Comparison of ENCODE assay signal across 1 cellular context in the genomic region with DNA sequence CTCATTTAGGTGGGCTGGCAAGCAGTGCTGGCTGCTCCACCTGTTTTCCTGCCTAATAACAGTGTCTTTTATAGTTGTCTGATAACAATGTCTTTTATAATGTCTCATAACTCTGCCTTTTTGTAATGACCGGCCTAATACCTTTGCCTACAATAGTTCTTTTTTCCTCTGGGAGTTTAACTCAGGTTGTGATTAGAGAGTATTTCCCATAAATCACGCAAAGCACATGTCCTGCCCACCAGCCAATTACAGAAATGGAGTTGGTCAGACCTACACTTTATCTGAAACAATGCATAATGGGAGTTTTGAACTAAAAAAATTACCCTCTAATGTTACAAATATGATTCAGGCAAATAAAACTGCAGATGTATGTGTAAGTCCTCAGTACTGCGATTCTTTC.
TF ChIP-seq lines count a peak whose summit lies in the region.

No MANE protein-coding gene starts in this region.

TF ChIP-seq in HEK293, 187 proteins besides CTCF, POLR2A, EP300 and RAD21 (continued from another document):
- TF ChIP-seq, protein P1, sequence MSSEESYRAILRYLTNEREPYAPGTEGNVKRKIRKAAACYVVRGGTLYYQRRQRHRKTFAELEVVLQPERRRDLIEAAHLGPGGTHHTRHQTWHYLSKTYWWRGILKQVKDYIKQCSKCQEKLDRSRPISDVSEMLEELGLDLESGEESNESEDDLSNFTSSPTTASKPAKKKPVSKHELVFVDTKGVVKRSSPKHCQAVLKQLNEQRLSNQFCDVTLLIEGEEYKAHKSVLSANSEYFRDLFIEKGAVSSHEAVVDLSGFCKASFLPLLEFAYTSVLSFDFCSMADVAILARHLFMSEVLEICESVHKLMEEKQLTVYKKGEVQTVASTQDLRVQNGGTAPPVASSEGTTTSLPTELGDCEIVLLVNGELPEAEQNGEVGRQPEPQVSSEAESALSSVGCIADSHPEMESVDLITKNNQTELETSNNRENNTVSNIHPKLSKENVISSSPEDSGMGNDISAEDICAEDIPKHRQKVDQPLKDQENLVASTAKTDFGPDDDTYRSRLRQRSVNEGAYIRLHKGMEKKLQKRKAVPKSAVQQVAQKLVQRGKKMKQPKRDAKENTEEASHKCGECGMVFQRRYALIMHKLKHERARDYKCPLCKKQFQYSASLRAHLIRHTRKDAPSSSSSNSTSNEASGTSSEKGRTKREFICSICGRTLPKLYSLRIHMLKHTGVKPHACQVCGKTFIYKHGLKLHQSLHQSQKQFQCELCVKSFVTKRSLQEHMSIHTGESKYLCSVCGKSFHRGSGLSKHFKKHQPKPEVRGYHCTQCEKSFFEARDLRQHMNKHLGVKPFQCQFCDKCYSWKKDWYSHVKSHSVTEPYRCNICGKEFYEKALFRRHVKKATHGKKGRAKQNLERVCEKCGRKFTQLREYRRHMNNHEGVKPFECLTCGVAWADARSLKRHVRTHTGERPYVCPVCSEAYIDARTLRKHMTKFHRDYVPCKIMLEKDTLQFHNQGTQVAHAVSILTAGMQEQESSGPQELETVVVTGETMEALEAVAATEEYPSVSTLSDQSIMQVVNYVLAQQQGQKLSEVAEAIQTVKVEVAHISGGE (tag by site-specific recombination; conservative IDR thresholded peaks at IDR 0.05; ENCODE audit: low read depth) = no peak
- no peak for TF ChIP-seq ZNF292 (tag by site-specific recombination; IDR thresholded peaks at IDR 0.05; ENCODE audit: borderline replicate concordance, low read depth)
- TF ChIP-seq, protein P2, sequence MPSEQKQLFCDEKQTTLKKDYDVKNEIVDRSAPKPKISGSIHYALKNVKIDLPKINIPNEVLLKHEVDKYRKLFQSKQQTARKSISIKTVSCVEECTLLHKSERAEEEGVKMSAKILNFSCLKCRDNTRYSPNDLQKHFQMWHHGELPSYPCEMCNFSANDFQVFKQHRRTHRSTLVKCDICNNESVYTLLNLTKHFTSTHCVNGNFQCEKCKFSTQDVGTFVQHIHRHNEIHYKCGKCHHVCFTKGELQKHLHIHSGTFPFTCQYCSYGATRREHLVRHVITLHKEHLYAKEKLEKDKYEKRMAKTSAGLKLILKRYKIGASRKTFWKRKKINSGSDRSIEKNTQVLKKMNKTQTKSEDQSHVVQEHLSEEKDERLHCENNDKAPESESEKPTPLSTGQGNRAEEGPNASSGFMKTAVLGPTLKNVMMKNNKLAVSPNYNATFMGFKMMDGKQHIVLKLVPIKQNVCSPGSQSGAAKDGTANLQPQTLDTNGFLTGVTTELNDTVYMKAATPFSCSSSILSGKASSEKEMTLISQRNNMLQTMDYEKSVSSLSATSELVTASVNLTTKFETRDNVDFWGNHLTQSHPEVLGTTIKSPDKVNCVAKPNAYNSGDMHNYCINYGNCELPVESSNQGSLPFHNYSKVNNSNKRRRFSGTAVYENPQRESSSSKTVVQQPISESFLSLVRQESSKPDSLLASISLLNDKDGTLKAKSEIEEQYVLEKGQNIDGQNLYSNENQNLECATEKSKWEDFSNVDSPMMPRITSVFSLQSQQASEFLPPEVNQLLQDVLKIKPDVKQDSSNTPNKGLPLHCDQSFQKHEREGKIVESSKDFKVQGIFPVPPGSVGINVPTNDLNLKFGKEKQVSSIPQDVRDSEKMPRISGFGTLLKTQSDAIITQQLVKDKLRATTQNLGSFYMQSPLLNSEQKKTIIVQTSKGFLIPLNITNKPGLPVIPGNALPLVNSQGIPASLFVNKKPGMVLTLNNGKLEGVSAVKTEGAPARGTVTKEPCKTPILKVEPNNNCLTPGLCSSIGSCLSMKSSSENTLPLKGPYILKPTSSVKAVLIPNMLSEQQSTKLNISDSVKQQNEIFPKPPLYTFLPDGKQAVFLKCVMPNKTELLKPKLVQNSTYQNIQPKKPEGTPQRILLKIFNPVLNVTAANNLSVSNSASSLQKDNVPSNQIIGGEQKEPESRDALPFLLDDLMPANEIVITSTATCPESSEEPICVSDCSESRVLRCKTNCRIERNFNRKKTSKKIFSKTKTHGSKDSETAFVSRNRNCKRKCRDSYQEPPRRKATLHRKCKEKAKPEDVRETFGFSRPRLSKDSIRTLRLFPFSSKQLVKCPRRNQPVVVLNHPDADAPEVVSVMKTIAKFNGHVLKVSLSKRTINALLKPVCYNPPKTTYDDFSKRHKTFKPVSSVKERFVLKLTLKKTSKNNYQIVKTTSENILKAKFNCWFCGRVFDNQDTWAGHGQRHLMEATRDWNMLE (tag by site-specific recombination; conservative IDR thresholded peaks at IDR 0.05; ENCODE audit: low read depth) = no peak
- TF ChIP-seq, protein P3, sequence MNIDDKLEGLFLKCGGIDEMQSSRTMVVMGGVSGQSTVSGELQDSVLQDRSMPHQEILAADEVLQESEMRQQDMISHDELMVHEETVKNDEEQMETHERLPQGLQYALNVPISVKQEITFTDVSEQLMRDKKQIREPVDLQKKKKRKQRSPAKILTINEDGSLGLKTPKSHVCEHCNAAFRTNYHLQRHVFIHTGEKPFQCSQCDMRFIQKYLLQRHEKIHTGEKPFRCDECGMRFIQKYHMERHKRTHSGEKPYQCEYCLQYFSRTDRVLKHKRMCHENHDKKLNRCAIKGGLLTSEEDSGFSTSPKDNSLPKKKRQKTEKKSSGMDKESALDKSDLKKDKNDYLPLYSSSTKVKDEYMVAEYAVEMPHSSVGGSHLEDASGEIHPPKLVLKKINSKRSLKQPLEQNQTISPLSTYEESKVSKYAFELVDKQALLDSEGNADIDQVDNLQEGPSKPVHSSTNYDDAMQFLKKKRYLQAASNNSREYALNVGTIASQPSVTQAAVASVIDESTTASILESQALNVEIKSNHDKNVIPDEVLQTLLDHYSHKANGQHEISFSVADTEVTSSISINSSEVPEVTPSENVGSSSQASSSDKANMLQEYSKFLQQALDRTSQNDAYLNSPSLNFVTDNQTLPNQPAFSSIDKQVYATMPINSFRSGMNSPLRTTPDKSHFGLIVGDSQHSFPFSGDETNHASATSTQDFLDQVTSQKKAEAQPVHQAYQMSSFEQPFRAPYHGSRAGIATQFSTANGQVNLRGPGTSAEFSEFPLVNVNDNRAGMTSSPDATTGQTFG (tag by site-specific recombination; IDR thresholded peaks at IDR 0.05; ENCODE audit: borderline replicate concordance) = no peak
- TF ChIP-seq ZNF600 (tag by site-specific recombination; IDR thresholded peaks at IDR 0.05) = no peak
- no peak for TF ChIP-seq ZBTB8A (tag by site-specific recombination; IDR thresholded peaks at IDR 0.05)
- peak; percentile 49 for TF ChIP-seq SP7 (tag by site-specific recombination; IDR thresholded peaks at IDR 0.05)
- no peak for TF ChIP-seq ZNF416 (tag by site-specific recombination; IDR thresholded peaks at IDR 0.05)
- TF ChIP-seq ZBTB20 (tag by site-specific recombination; IDR thresholded peaks at IDR 0.05) = no peak
- no peak for TF ChIP-seq WT1 (tag by site-specific recombination; IDR thresholded peaks at IDR 0.05)
- no peak for TF ChIP-seq GLI2 (tag by site-specific recombination; IDR thresholded peaks at IDR 0.05; ENCODE audit: borderline replicate concordance, low read depth)
- TF ChIP-seq, protein P4, sequence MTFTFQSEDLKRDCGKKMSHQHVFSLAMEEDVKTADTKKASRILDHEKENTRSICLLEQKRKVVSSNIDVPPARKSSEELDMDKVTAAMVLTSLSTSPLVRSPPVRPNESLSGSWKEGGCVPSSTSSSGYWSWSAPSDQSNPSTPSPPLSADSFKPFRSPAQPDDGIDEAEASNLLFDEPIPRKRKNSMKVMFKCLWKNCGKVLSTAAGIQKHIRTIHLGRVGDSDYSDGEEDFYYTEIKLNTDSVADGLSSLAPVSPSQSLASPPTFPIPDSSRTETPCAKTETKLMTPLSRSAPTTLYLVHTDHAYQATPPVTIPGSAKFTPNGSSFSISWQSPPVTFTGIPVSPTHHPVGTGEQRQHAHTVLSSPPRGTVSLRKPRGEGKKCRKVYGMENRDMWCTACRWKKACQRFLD (tag by site-specific recombination; IDR thresholded peaks at IDR 0.05) = no peak
- TF ChIP-seq, protein P5, sequence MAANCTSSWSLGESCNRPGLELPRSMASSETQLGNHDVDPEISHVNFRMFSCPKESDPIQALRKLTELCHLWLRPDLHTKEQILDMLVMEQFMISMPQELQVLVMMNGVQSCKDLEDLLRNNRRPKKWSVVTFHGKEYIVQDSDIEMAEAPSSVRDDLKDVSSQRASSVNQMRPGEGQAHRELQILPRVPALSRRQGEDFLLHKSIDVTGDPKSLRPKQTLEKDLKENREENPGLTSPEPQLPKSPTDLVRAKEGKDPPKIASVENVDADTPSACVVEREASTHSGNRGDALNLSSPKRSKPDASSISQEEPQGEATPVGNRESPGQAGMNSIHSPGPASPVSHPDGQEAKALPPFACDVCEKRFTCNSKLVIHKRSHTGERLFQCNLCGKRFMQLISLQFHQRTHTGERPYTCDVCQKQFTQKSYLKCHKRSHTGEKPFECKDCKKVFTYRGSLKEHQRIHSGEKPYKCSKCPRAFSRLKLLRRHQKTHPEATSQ (tag by site-specific recombination; IDR thresholded peaks at IDR 0.05) = no peak
- no peak for TF ChIP-seq ZFP3 (tag by site-specific recombination; IDR thresholded peaks at IDR 0.05; ENCODE audit: low read depth)
- TF ChIP-seq ZNF658 (tag by site-specific recombination; IDR thresholded peaks at IDR 0.05) = no peak
